Comparison of ENCODE assay signal across 9 cellular contexts in the genomic region with DNA sequence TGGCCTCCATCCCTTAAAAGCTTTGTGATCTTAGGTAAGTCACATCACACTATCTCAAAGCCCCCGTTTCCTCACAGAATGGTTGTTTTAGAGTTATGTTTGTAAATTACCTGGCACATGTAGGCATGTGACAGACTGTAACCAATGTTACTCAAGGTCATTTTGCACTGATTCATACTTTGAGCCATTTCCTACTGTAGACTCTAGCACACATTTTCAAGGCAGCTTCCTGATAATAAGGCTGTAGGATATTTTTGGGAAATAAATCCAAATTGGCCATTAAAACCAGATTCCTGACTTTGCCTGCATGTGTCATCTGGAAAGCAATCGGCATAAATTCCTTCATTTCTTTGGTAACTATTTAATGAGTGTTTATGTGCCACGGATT. TPM values are rescaled to one million over a fixed set of nuclear protein-coding genes. Genes with fewer than 3 reads are reported as not detected.
A peak's percentile ranks its signal among the peaks of the same experiment; 100 is the strongest.
DNase-seq lines count a peak whose midpoint lies in the region; ATAC-seq and TF ChIP-seq lines count a peak whose summit lies in the region.
"Had no signal": no experiment of that assay in that cellular context is flagged by ENCODE, and none has a peak within 500 bp of the region (broad histone marks: within the 10 kb centered on the region; RNA-seq: fewer than 3 reads in every experiment).

No MANE protein-coding gene starts in this region.

- peaks cover 14% of the 10 kb centered on the region; the same call in 1 of the 2 replicates for H3K36me3 ChIP-seq in iPS-20b (ENCODE audit: insufficient read depth, low read depth, low read length)
- H3K36me3 ChIP-seq in upper lobe of right lung = peaks cover 12% of the 10 kb centered on the region

- peaks cover 7% of the 10 kb centered on the region for H3K36me3 Mint-ChIP-seq in activated naive CD4-positive, alpha-beta T cell treated with anti-CD3 and anti-CD28 coated beads, Interleukin-2, amount 50 U/mL, for 24 hours
- H3K36me3 Mint-ChIP-seq in activated naive CD4-positive, alpha-beta T cell treated with anti-CD3 and anti-CD28 coated beads, Interleukin-2, amount 50 U/mL, for 72 hours = peaks cover 31 to 35% of the 10 kb centered on the region in 2 donors

- H3K27me3 Mint-ChIP-seq in activated naive CD4-positive, alpha-beta T cell treated with anti-CD3 and anti-CD28 coated beads, Interleukin-2, amount 50 U/mL, for 24 hours = no peaks in the 10 kb centered on the region

- peak overlapping the region; percentile 85 for H3K4me3 ChIP-seq in iPS-20b (ENCODE audit: low read length)
- peak overlapping the region; percentile 87 for H3K4me3 ChIP-seq in upper lobe of right lung

- no peak for ATAC-seq in activated naive CD4-positive, alpha-beta T cell treated with anti-CD3 and anti-CD28 coated beads, Interleukin-2, amount 50 U/mL, for 72 hours
- ATAC-seq in upper lobe of right lung (no peak), GM19324 (IDR thresholded peaks at IDR 0.05; ENCODE audit: low FRiP score, unreplicated experiment) (no peak), HG02938 (IDR thresholded peaks at IDR 0.05; ENCODE audit: unreplicated experiment) (no peak)

- H3K4me1 ChIP-seq in iPS-20b (ENCODE audit: insufficient read depth, low read length) (peaks cover 5% of the 10 kb centered on the region), upper lobe of right lung (peaks cover 35% of the 10 kb centered on the region)

- peaks cover 80% of the 10 kb centered on the region for H3K4me1 Mint-ChIP-seq in activated naive CD4-positive, alpha-beta T cell treated with anti-CD3 and anti-CD28 coated beads, Interleukin-2, amount 50 U/mL, for 24 hours

- intact Hi-C loops in upper lobe of right lung (cut with DNase I) = no loop called here

- H3K9me3 Mint-ChIP-seq in activated naive CD4-positive, alpha-beta T cell treated with anti-CD3 and anti-CD28 coated beads, Interleukin-2, amount 50 U/mL, for 24 hours = no peaks in the 10 kb centered on the region
- no peaks in the 10 kb centered on the region for H3K9me3 Mint-ChIP-seq in activated naive CD4-positive, alpha-beta T cell treated with anti-CD3 and anti-CD28 coated beads, Interleukin-2, amount 50 U/mL, for 72 hours

- H3K27ac ChIP-seq in iPS-20b (ENCODE audit: low read length) = no peak overlapping the region
- no peak overlapping the region for H3K27ac ChIP-seq in upper lobe of right lung

- no peaks in the 10 kb centered on the region for H3K9me3 ChIP-seq in iPS-20b (ENCODE audit: insufficient read depth, low read depth, low read length)
- H3K9me3 ChIP-seq in upper lobe of right lung = no peaks in the 10 kb centered on the region

- no peak for DNase-seq in activated naive CD4-positive, alpha-beta T cell treated with Interleukin-2 at 50 U/mL for 16 hours
- no peak for DNase-seq in activated naive CD4-positive, alpha-beta T cell treated with anti-CD3 and anti-CD28 coated beads, Interleukin-2, amount 50 U/mL, for 72 hours (ENCODE audit: low spot score in 2 of 2)
- no peak for DNase-seq in upper lobe of right lung
- no peak for DNase-seq in stimulated activated CD4-positive, alpha-beta T cell treated with anti-CD3 and anti-CD28 coated beads, Interleukin-4, amount 100 ng/mL, for 4 hours
- DNase-seq: GF-D8 had no signal

- H3K27ac Mint-ChIP-seq in activated naive CD4-positive, alpha-beta T cell treated with anti-CD3 and anti-CD28 coated beads, Interleukin-2, amount 50 U/mL, for 24 hours = no peak overlapping the region
- H3K27ac Mint-ChIP-seq in activated naive CD4-positive, alpha-beta T cell treated with anti-CD3 and anti-CD28 coated beads, Interleukin-2, amount 50 U/mL, for 72 hours = peak overlapping the region; percentile 61 to 89

- H3K27me3 ChIP-seq in iPS-20b (ENCODE audit: insufficient read depth, low read length) = no peaks in the 10 kb centered on the region
- H3K27me3 ChIP-seq in upper lobe of right lung = no peaks in the 10 kb centered on the region

- no peak for TF ChIP-seq CTCF in upper lobe of right lung (IDR thresholded peaks at IDR 0.05)

- peak overlapping the region; percentile 80; the same call in 1 of the 2 replicates for H3K9ac ChIP-seq in iPS-20b (ENCODE audit: low read depth, low read length)

- peak overlapping the region; percentile 95 for H3K4me3 Mint-ChIP-seq in activated naive CD4-positive, alpha-beta T cell treated with anti-CD3 and anti-CD28 coated beads, Interleukin-2, amount 50 U/mL, for 24 hours

RNA-seq across cellular contexts. Expression of a gene that starts 2.2 kb away (rescaled TPM):
- 10 to 100 TPM; 38.7 to 59.6 TPM for total RNA-seq in activated naive CD4-positive, alpha-beta T cell treated with anti-CD3 and anti-CD28 coated beads, Interleukin-2, amount 50 U/mL, for 72 hours
- total RNA-seq in upper lobe of right lung = 58.7 TPM
